Comparison of ENCODE assay signal across 8 cellular contexts in genomic region chr16:50665128-50665878, GRCh38. TPM values are rescaled to one million over a fixed set of nuclear protein-coding genes. Genes with fewer than 3 reads are reported as not detected.
A peak's percentile ranks its signal among the peaks of the same experiment; 100 is the strongest.
DNase-seq lines count a peak whose midpoint lies in the region; ATAC-seq, FAIRE-seq and TF ChIP-seq lines count a peak whose summit lies in the region.

No MANE protein-coding gene starts in this region.

- TF ChIP-seq CTCF in keratinocyte (optimal IDR thresholded peaks at IDR 0.05 in 1 of 3, IDR thresholded peaks at IDR 0.05 in 1 of 3, conservative IDR thresholded peaks at IDR 0.05 in 1 of 3; ENCODE audit: extremely low read depth in 1 of 3, insufficient read depth in 2 of 3, low read length in 3 of 3), result peak; percentile 73 to 81 (median 77)

- FAIRE-seq in keratinocyte (lab: Jason Lieb, UNC), result peak; percentile 39

- peak overlapping the region; percentile 33 for H3K27ac ChIP-seq in keratinocyte (ENCODE audit: control insufficient read depth, insufficient read depth, low read length)

- H3K36me3 ChIP-seq in keratinocyte (ENCODE audit: control insufficient read depth in 2 of 2, extremely low read depth in 1 of 2, insufficient read depth in 2 of 2, low read length in 2 of 2), result no peaks in the 10 kb centered on the region

- no peaks in the 10 kb centered on the region for H3K79me2 ChIP-seq in keratinocyte (ENCODE audit: control insufficient read depth, insufficient read depth, low read length)

- no peaks in the 10 kb centered on the region for H4K20me1 ChIP-seq in keratinocyte (ENCODE audit: control insufficient read depth, extremely low read depth, insufficient read depth, low read length)

- no peaks in the 10 kb centered on the region for H3K9me3 ChIP-seq in keratinocyte (ENCODE audit: control insufficient read depth, low read depth, low read length)

- peak overlapping the region; percentile 57 for H3K9ac ChIP-seq in keratinocyte (ENCODE audit: control insufficient read depth, extremely low read depth, insufficient read depth, low read length)

- H3K9me1 ChIP-seq in keratinocyte (ENCODE audit: control insufficient read depth, extremely low read depth, insufficient read depth, low read length), result no peaks in the 10 kb centered on the region

- H2AFZ ChIP-seq in keratinocyte (ENCODE audit: control insufficient read depth, low read length), result peak overlapping the region; percentile 86

- H3K4me3 ChIP-seq in keratinocyte (ENCODE audit: control insufficient read depth in 2 of 3, extremely low read depth in 1 of 3, insufficient read depth in 2 of 3, low read depth in 1 of 3, low read length in 3 of 3), result peak overlapping the region; percentile 6 to 40 (median 18)

- H3K27me3 ChIP-seq in keratinocyte (ENCODE audit: control insufficient read depth, extremely low read depth, insufficient read depth, low read length), result no peaks in the 10 kb centered on the region

- peak overlapping the region; percentile 49 for H3K4me2 ChIP-seq in keratinocyte (ENCODE audit: control insufficient read depth, extremely low read depth, insufficient read depth, low read depth, low read length)

- peak; percentile 41 for ATAC-seq in GM18867 (IDR thresholded peaks at IDR 0.05; ENCODE audit: unreplicated experiment)
- no peak for ATAC-seq in HG03442 (IDR thresholded peaks at IDR 0.05; ENCODE audit: unreplicated experiment)

- dilution Hi-C loops in keratinocyte (cut with MboI; ENCODE audit: extremely low pct_ligation_motif_present, low sequenced_read_pairs), result no loop called here

- DNase-seq in AG08395 (ENCODE audit: low spot score), result peak; percentile 85
- DNase-seq in NCI-H1694 treated with DMSO at 0.1 percent for 48 hours (lab: John Stamatoyannopoulos, UW), result peak; percentile 7
- DNase-seq in activated CD4-positive, CD25-positive, alpha-beta regulatory T cell treated with anti-CD3 and anti-CD28 coated beads, Interleukin-2, amount 50 U/mL, for 72 hours, result peak; percentile 88
- DNase-seq in cerebellar cortex (ENCODE audit: low spot score), result peak; percentile 59
- peak; percentile 17 for DNase-seq in keratinocyte (ENCODE audit: low read depth, low spot score)
- peak; percentile 65 to 82 for DNase-seq in stimulated activated CD4-positive, alpha-beta T cell treated with anti-CD3 and anti-CD28 coated beads, Interleukin-12 subunit alpha, Interleukin-12 subunit beta, amount 100 ng/mL, for 24 hours (ENCODE audit: low read depth in 2 of 2)

- peaks cover 4% of the 10 kb centered on the region for H3K4me1 ChIP-seq in keratinocyte (ENCODE audit: control insufficient read depth, extremely low read depth, insufficient read depth, low read length)

RNA-seq across cellular contexts. Expression of gene SNX20, which starts 15.8 kb away (rescaled TPM):
- polyA plus RNA-seq in keratinocyte, result not detected in 3 replicates
- polyA plus RNA-seq in keratinocyte (2011; ENCODE audit: low read depth), result not detected
- polyA plus RNA-seq in keratinocyte (2011; cell fraction: cytosol; rRNA removed), result not detected in 2 replicates
- polyA plus RNA-seq in keratinocyte (2011; cell fraction: nucleus; rRNA removed), result not detected in 2 replicates
- not detected in 2 replicates for polyA plus RNA-seq in keratinocyte (2012; ENCODE audit: low replicate concordance)
- polyA minus RNA-seq in keratinocyte, result not detected in 3 replicates
- not detected for polyA minus RNA-seq in keratinocyte (2011; cell fraction: cytosol; rRNA and poly(A)+ RNA removed)
- polyA minus RNA-seq in keratinocyte (2011; cell fraction: nucleus; rRNA and poly(A)+ RNA removed), result not detected in 2 replicates

RNA-seq across cellular contexts. Expression of gene NOD2, which starts 28.1 kb away (rescaled TPM):
- 0.49 to 3.9 TPM (median 0.80 TPM) in 3 replicates for polyA plus RNA-seq in keratinocyte
- polyA plus RNA-seq in keratinocyte (2011; ENCODE audit: low read depth), result 6.1 TPM
- polyA plus RNA-seq in keratinocyte (2011; cell fraction: cytosol; rRNA removed), result 0.68 and 0.86 TPM in 2 replicates
- polyA plus RNA-seq in keratinocyte (2011; cell fraction: nucleus; rRNA removed), result 3.5 and 5.4 TPM in 2 replicates
- 0.44 and 6.7 TPM in 2 replicates for polyA plus RNA-seq in keratinocyte (2012; ENCODE audit: low replicate concordance)
- 1.5 to 11.2 TPM (median 2.3 TPM) in 3 replicates for polyA minus RNA-seq in keratinocyte
- polyA minus RNA-seq in keratinocyte (2011; cell fraction: cytosol; rRNA and poly(A)+ RNA removed), result 4.4 TPM
- 6.5 and 9.0 TPM in 2 replicates for polyA minus RNA-seq in keratinocyte (2011; cell fraction: nucleus; rRNA and poly(A)+ RNA removed)

Comparison
In these comparisons a context has a peak if more than half of its experiments do, and no peak if none do; other contexts are left out.
1. DNase-seq: peak in every context shown above with its lines; median percentile 88 in activated CD4-positive, CD25-positive, alpha-beta regulatory T cell treated with anti-CD3 and anti-CD28 coated beads, Interleukin-2, amount 50 U/mL, for 72 hours; 85 in AG08395; 74 in stimulated activated CD4-positive, alpha-beta T cell treated with anti-CD3 and anti-CD28 coated beads, Interleukin-12 subunit alpha, Interleukin-12 subunit beta, amount 100 ng/mL, for 24 hours; 59 in cerebellar cortex; 17 in keratinocyte; 7 in NCI-H1694 treated with DMSO at 0.1 percent for 48 hours.